In genomic region chr15:79778378-79778990, GRCh38 we compare ENCODE assay signal across 25 cellular contexts.
"Had no signal": no experiment of that assay in that cellular context is flagged by ENCODE, and none has a peak within 500 bp of the region (broad histone marks: within the 10 kb centered on the region; RNA-seq: fewer than 3 reads in every experiment).

No MANE protein-coding gene starts in this region.

- H3K4me3 Mint-ChIP-seq: dendritic cell treated with granulocyte-macrophage colony-stimulating factor and Interleukin-4, amounts not matched to agents 40 ng/mL and 50 ng/mL, for 4 days; immature natural killer cell; natural killer cell treated with Interleukin-12 subunit alpha and Interleukin-12 subunit beta and Interleukin-15 and Interleukin-18, amount 100 ng/mL, for 72 hours; neural crest cell; stimulated activated naive B cell treated with anti-CD40 and anti-IgM and Interleukin-4, amounts not matched to agents 10 μg/mL and 1 μg/mL and 100 μg/mL, for 72 hours; stimulated activated naive CD8-positive, alpha-beta T cell treated with anti-CD3 and anti-CD28 coated beads, Interleukin-15, Interleukin-2, amounts not matched to agents 100 ng/mL and 50 ng/mL, for 24 hours had no signal

- H3K4me1 Mint-ChIP-seq: neural crest cell; stimulated activated naive B cell treated with anti-CD40 and anti-IgM and Interleukin-4, amounts not matched to agents 10 μg/mL and 1 μg/mL and 100 μg/mL, for 72 hours had no signal

- H3K4me3 ChIP-seq: colonic mucosa, esophagus muscularis mucosa, gastroesophageal sphincter, heart right ventricle, lower lobe of right lung, psoas muscle, sigmoid colon, spleen, thoracic aorta, tibial nerve, upper lobe of left lung had no signal

- H3K27ac Mint-ChIP-seq: dendritic cell treated with granulocyte-macrophage colony-stimulating factor and Interleukin-4, amounts not matched to agents 40 ng/mL and 50 ng/mL, for 4 days; immature natural killer cell; natural killer cell treated with Interleukin-12 subunit alpha and Interleukin-12 subunit beta and Interleukin-15 and Interleukin-18, amount 100 ng/mL, for 72 hours; stimulated activated naive B cell treated with anti-CD40 and anti-IgM and Interleukin-4, amounts not matched to agents 10 μg/mL and 1 μg/mL and 100 μg/mL, for 72 hours; stimulated activated naive CD8-positive, alpha-beta T cell treated with anti-CD3 and anti-CD28 coated beads, Interleukin-15, Interleukin-2, amounts not matched to agents 100 ng/mL and 50 ng/mL, for 24 hours had no signal

- H3K27ac ChIP-seq: colonic mucosa, esophagus muscularis mucosa, foreskin keratinocyte, gastroesophageal sphincter, heart right ventricle, lower lobe of right lung, neutrophil, parathyroid adenoma, psoas muscle, sigmoid colon, spleen, thoracic aorta, tibial nerve, upper lobe of left lung had no signal

- DNase-seq: colonic mucosa; effector CD8-positive, alpha-beta T cell; foreskin keratinocyte; glutamatergic neuron; heart right ventricle; hippocampal formation; immature natural killer cell; left ventricle myocardium superior; lower lobe of right lung; psoas muscle; right cardiac atrium; sigmoid colon; spleen; stimulated activated naive B cell treated with anti-CD40 and anti-IgM and Interleukin-4, amounts not matched to agents 10 μg/mL and 1 μg/mL and 100 μg/mL, for 72 hours; upper lobe of left lung had no signal
